ENCODE assay signal across 1 cellular context in the genomic region with DNA sequence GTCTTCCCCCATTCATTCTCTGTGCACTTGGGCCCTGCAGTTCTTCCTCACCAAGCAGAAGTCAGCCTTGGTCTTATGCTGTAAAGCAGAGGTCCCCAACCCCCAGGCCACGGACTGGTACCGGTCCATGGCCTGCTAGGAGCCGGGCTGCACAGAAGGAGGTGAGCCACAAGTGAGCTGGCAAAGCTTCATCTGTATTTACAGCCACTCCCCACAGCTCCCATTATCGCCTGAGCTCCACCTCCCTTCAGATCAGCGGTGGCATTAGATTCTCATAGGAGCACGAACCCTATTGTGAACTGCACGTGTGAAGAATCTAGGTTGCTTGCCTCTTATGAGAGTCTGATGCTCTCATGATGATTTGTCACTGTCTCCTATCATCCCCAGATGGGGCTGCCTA.
TF ChIP-seq lines count a peak whose summit lies in the region.

No MANE protein-coding gene starts in this region.

TF ChIP-seq in WTC11, 78 proteins besides CTCF, POLR2A, EP300 and RAD21 (continued from another document):
- TF ChIP-seq ETV6 (CRISPR knock-in tag; IDR thresholded peaks at IDR 0.05) (no peak), ZNF232 (CRISPR knock-in tag; IDR thresholded peaks at IDR 0.05) (no peak), GTF2I (CRISPR knock-in tag; conservative IDR thresholded peaks at IDR 0.05) (no peak), ZNF416 (CRISPR knock-in tag; IDR thresholded peaks at IDR 0.05) (no peak), ZNF219 (CRISPR knock-in tag; IDR thresholded peaks at IDR 0.05; ENCODE audit: borderline replicate concordance) (no peak), TP53 (CRISPR knock-in tag; IDR thresholded peaks at IDR 0.05) (no peak)
- TF ChIP-seq, protein P1, sequence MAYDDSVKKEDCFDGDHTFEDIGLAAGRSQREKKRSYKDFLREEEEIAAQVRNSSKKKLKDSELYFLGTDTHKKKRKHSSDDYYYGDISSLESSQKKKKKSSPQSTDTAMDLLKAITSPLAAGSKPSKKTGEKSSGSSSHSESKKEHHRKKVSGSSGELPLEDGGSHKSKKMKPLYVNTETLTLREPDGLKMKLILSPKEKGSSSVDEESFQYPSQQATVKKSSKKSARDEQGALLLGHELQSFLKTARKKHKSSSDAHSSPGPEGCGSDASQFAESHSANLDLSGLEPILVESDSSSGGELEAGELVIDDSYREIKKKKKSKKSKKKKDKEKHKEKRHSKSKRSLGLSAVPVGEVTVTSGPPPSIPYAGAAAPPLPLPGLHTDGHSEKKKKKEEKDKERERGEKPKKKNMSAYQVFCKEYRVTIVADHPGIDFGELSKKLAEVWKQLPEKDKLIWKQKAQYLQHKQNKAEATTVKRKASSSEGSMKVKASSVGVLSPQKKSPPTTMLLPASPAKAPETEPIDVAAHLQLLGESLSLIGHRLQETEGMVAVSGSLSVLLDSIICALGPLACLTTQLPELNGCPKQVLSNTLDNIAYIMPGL (CRISPR knock-in tag; IDR thresholded peaks at IDR 0.05), result no peak
TF ChIP-seq in WTC11: peak in this region for 0.
